In the genomic region with DNA sequence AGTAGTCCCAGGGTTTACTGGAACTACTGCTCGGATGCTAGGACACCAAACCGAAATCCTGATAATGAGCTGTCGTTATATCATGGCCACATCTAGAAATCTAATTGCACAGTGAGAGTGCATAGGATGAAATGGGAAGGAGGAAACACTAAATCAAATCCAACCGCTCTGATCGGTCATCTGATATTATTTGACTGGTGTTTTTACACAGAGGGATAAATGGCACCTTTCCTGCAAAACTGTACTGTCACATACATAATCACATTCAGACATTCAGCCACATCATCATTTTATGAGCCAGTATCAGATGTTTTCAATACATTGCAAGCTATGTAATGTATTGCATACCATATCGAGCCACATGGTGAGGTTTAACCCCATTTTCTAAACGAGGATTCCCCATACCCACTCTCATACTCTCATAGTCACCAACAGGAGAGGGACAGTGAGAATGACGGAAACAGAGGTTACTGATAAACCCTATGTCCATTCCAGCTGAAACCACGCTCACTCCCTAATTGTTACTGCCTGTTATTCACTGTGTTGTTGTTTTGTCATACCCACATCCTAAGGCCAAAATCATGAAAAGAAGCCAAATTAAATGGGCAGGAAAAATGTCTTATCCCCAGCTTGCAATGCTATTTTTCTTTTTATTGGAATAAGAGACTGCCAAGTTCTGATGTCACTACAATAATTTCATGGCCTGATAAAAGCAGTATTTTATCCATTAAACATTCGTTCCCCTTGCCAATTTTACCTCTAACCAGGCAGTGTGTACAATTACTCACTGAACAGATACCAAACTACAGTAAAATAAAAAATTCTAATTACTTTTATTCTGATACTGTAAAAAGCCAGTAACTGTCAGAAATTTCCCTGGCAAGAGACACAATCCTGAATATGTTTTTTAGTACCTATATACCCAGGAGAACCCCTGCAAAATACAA, we compare ENCODE assay signal across 16 cellular contexts. TPM values are rescaled to one million over a fixed set of nuclear protein-coding genes. Genes with fewer than 3 reads are reported as not detected.
A peak's percentile ranks its signal among the peaks of the same experiment; 100 is the strongest.
DNase-seq lines count a peak whose midpoint lies in the region; ATAC-seq and TF ChIP-seq lines count a peak whose summit lies in the region.
"Had no signal": no experiment of that assay in that cellular context is flagged by ENCODE, and none has a peak within 500 bp of the region (broad histone marks: within the 10 kb centered on the region; RNA-seq: fewer than 3 reads in every experiment).

No MANE protein-coding gene starts in this region.

- no peak for TF ChIP-seq EP300 in esophagus muscularis mucosa (IDR thresholded peaks at IDR 0.05)
- TF ChIP-seq EP300 in suprapubic skin (IDR thresholded peaks at IDR 0.05), result no peak

- no peaks in the 10 kb centered on the region for H3K9me3 Mint-ChIP-seq in activated T-helper 17 cell treated with anti-CD3 and anti-CD28 coated beads, Interleukin-2, amount 50 U/mL, for 72 hours
- H3K9me3 Mint-ChIP-seq in Caco-2 (ENCODE audit: unreplicated experiment), result no peaks in the 10 kb centered on the region

- DNase-seq in SK-N-MC (ENCODE audit: low read depth, low spot score) (no peak), esophagus muscularis mucosa (ENCODE audit: extremely low spot score) (peak; percentile 29), suprapubic skin (ENCODE audit: low spot score in 2 of 2) (no peak), coronary artery (ENCODE audit: low spot score) (no peak), Caco-2 (no peak)
- DNase-seq: DND-41, IMR-90, Kasumi-1, NCI-H1417, NCI-H187 treated with DMSO at 0.1 percent for 48 hours, NCI-H2171, NCI-H446 treated with DMSO at 0.1 percent for 48 hours, PC-9, SJCRH30 had no signal

- POLR2A ChIA-PET in HEK293 (lab: Yijun Ruan, JAX), result interaction anchor here (0.9 kb wide), 1 partner anchor 60 kb away, joined by 3 read pairs; no protein-coding TSS in a partner anchor
- POLR2A ChIA-PET in Caco-2 (lab: Charles Lee), result no interaction called here

- H3K9me3 ChIP-seq in HEK293 (ENCODE audit: control insufficient read depth, insufficient read depth, low read depth, low read length) (no peaks in the 10 kb centered on the region), SK-N-MC (ENCODE audit: low read depth, low read length) (no peaks in the 10 kb centered on the region; the same call in 1 of the 2 replicates), esophagus muscularis mucosa (no peaks in the 10 kb centered on the region), suprapubic skin (no peaks in the 10 kb centered on the region), Caco-2 (no peaks in the 10 kb centered on the region)
- H3K9me3 ChIP-seq: SJCRH30 had no signal

- H3K27me3 ChIP-seq in esophagus muscularis mucosa (no peaks in the 10 kb centered on the region), suprapubic skin (no peaks in the 10 kb centered on the region), Caco-2 (replicated peaks; ENCODE audit: control insufficient read depth, insufficient read depth, low read length) (no peaks in the 10 kb centered on the region)
- H3K27me3 ChIP-seq: SJCRH30 had no signal

- H3K4me3 ChIP-seq in HEK293 (ENCODE audit: low read depth, low read length) (no peak overlapping the region), SK-N-MC (peak overlapping the region; percentile 49), esophagus muscularis mucosa (no peak overlapping the region), suprapubic skin (no peak overlapping the region), coronary artery (no peak overlapping the region), Caco-2 (ENCODE audit: low read depth, low read length) (no peak overlapping the region)
- H3K4me3 ChIP-seq: PC-9, SJCRH30 had no signal

- H3K27ac ChIP-seq in HEK293 (ENCODE audit: extremely low read depth, low read depth, low read length) (no peak overlapping the region), SK-N-MC (peak overlapping the region; percentile 87), esophagus muscularis mucosa (replicated peaks in 1 of 4) (no peak overlapping the region), suprapubic skin (peak overlapping the region; percentile 40), coronary artery (peak overlapping the region in 1 of 2 donors; percentile 16)
- H3K27ac ChIP-seq: PC-9, SJCRH30 had no signal

- WGBS in esophagus muscularis mucosa, result 77% methylated on average over 10 of the region's 10 CpGs
- 65% methylated on average over 10 of the region's 10 CpGs for WGBS in suprapubic skin

- no peak for TF ChIP-seq CTCF in HEK293 (tag by site-specific recombination; IDR thresholded peaks at IDR 0.05)
- no peak for TF ChIP-seq CTCF in esophagus muscularis mucosa (IDR thresholded peaks at IDR 0.05)
- TF ChIP-seq CTCF in suprapubic skin (IDR thresholded peaks at IDR 0.05), result no peak
- no peak for TF ChIP-seq CTCF in coronary artery (IDR thresholded peaks at IDR 0.05)
- no peak for TF ChIP-seq CTCF in Caco-2 (IDR thresholded peaks at IDR 0.05; ENCODE audit: insufficient read depth in 1 of 2, low read depth in 1 of 2, low read length in 1 of 2, severe bottlenecking in 1 of 2, unreplicated experiment in 1 of 2)

- H3K4me1 Mint-ChIP-seq in activated T-helper 17 cell treated with anti-CD3 and anti-CD28 coated beads, Interleukin-2, amount 50 U/mL, for 72 hours, result no peaks in the 10 kb centered on the region
- H3K4me1 Mint-ChIP-seq in Caco-2 (ENCODE audit: low read depth, unreplicated experiment), result no peaks in the 10 kb centered on the region

- intact Hi-C loops in esophagus muscularis mucosa (cut with DNase I) (no loop called here), Caco-2 (cut with micrococcal nuclease; ENCODE audit: unreplicated experiment) (no loop called here)

- CTCF ChIA-PET in HEK293 (lab: Yijun Ruan, JAX), result interaction anchor here (2.0 to 2.7 kb wide), 2 partner anchors 8 to 140 kb away, joined by 6 to 10 read pairs; no protein-coding TSS in a partner anchor
- CTCF ChIA-PET in Caco-2 (lab: Charles Lee), result interaction anchor here (1.2 kb wide), 1 partner anchor 8 kb away, joined by 3 read pairs; no protein-coding TSS in a partner anchor

- H3K36me3 ChIP-seq in HEK293 (ENCODE audit: control insufficient read depth in 2 of 2, insufficient read depth in 1 of 2, low read length in 2 of 2) (no peaks in the 10 kb centered on the region), SK-N-MC (ENCODE audit: insufficient read depth, low read length) (no peaks in the 10 kb centered on the region), esophagus muscularis mucosa (no peaks in the 10 kb centered on the region), suprapubic skin (no peaks in the 10 kb centered on the region), Caco-2 (ENCODE audit: control insufficient read depth, insufficient read depth, low read length) (no peaks in the 10 kb centered on the region)

- no peak overlapping the region for H3K9ac ChIP-seq in SK-N-MC (ENCODE audit: insufficient read length)

- no peak for TF ChIP-seq POLR2A in esophagus muscularis mucosa (IDR thresholded peaks at IDR 0.05; ENCODE audit: low read depth)
- no peak for TF ChIP-seq POLR2A in suprapubic skin (IDR thresholded peaks at IDR 0.05)

- no peak for ATAC-seq in activated T-helper 17 cell treated with anti-CD3 and anti-CD28 coated beads, Interleukin-2, amount 50 U/mL, for 72 hours (replicated peaks)

- BruUV-seq in Caco-2 (replicated peaks; lab: Mats Ljungman, UMichigan), result no TSS peak

- no peaks in the 10 kb centered on the region for H3K27me3 Mint-ChIP-seq in activated T-helper 17 cell treated with anti-CD3 and anti-CD28 coated beads, Interleukin-2, amount 50 U/mL, for 72 hours
- H3K27me3 Mint-ChIP-seq in Caco-2 (ENCODE audit: insufficient read depth, unreplicated experiment), result peaks cover 13% of the 10 kb centered on the region

- H3K27ac Mint-ChIP-seq in activated T-helper 17 cell treated with anti-CD3 and anti-CD28 coated beads, Interleukin-2, amount 50 U/mL, for 72 hours, result no peak overlapping the region
- H3K27ac Mint-ChIP-seq in Caco-2 (ENCODE audit: unreplicated experiment), result no peak overlapping the region

- H3K4me3 Mint-ChIP-seq in activated T-helper 17 cell treated with anti-CD3 and anti-CD28 coated beads, Interleukin-2, amount 50 U/mL, for 72 hours, result no peak overlapping the region
- no peak overlapping the region for H3K4me3 Mint-ChIP-seq in Caco-2 (ENCODE audit: unreplicated experiment)

- peaks cover 2% of the 10 kb centered on the region; the same call in 1 of the 2 replicates for H3K4me1 ChIP-seq in HEK293 (ENCODE audit: control insufficient read depth, insufficient read depth, low read length)
- H3K4me1 ChIP-seq in esophagus muscularis mucosa, result peaks cover 0 to 37% (median 33%) of the 10 kb centered on the region in 4 donors
- peaks cover 41% of the 10 kb centered on the region for H3K4me1 ChIP-seq in suprapubic skin
- H3K4me1 ChIP-seq in Caco-2, result no peaks in the 10 kb centered on the region
- H3K4me1 ChIP-seq: SJCRH30 had no signal

- H3K36me3 Mint-ChIP-seq in activated T-helper 17 cell treated with anti-CD3 and anti-CD28 coated beads, Interleukin-2, amount 50 U/mL, for 72 hours (ENCODE audit: low read depth), result no peaks in the 10 kb centered on the region
- no peaks in the 10 kb centered on the region for H3K36me3 Mint-ChIP-seq in Caco-2 (ENCODE audit: insufficient read depth, unreplicated experiment)

TF ChIP-seq in HEK293, 187 proteins besides CTCF, POLR2A, EP300 and RAD21 (continues in another document):
- TF ChIP-seq ZNF670 (tag by site-specific recombination; IDR thresholded peaks at IDR 0.05; ENCODE audit: low read depth) (no peak), ZNF175 (tag by site-specific recombination; IDR thresholded peaks at IDR 0.05) (no peak)

RNA-seq across cellular contexts. Expression of a gene that starts 9.1 kb away (rescaled TPM):
- total RNA-seq in esophagus muscularis mucosa (10 to 100 TPM; 16.6 to 42.7 (median 28.1) TPM), suprapubic skin (10 to 100 TPM; 27.6 to 67.4 (median 43.1) TPM), Caco-2 (2022) (5.7 and 6.8 TPM in 2 replicates)
- 1 to 10 TPM; 1.8 to 2.6 TPM for total RNA-seq in activated T-helper 17 cell treated with anti-CD3 and anti-CD28 coated beads, Interleukin-2, amount 50 U/mL, for 72 hours

Comparison
In these comparisons a context has a peak if more than half of its experiments do, and no peak if none do; other contexts are left out.
1. H3K27ac ChIP-seq: peak in SK-N-MC (single experiment) and suprapubic skin (single experiment); none in HEK293 (single experiment) and esophagus muscularis mucosa (0 of 4).